In genomic region chr5:154831451-154831850, GRCh38 we compare ENCODE assay signal across 21 cellular contexts. TPM values are rescaled to one million over a fixed set of nuclear protein-coding genes. Genes with fewer than 3 reads are reported as not detected.
A peak's percentile ranks its signal among the peaks of the same experiment; 100 is the strongest.
DNase-seq lines count a peak whose midpoint lies in the region; ATAC-seq and TF ChIP-seq lines count a peak whose summit lies in the region.
"Had no signal": no experiment of that assay in that cellular context is flagged by ENCODE, and none has a peak within 500 bp of the region (broad histone marks: within the 10 kb centered on the region; RNA-seq: fewer than 3 reads in every experiment).

No MANE protein-coding gene starts in this region.

- no peak overlapping the region for H3K4me3 Mint-ChIP-seq in activated CD4-positive, alpha-beta T cell treated with anti-CD3 and anti-CD28 coated beads, Interleukin-2, amount 10 ng/mL, durations not matched to agents 7 days and 5 days
- H3K4me3 Mint-ChIP-seq in MCF 10A (ENCODE audit: unreplicated experiment): no peak overlapping the region
- H3K4me3 Mint-ChIP-seq in naive thymus-derived CD8-positive, alpha-beta T cell: no peak overlapping the region

- no peaks in the 10 kb centered on the region for H3K27me3 ChIP-seq in breast epithelium
- H3K27me3 ChIP-seq: BLaER1 treated with 17β-estradiol and CSF1 and Interleukin-3, amounts not matched to agents 10 nM and 100 nM; Peyer's patch; SJSA1 had no signal

- H3K27ac Mint-ChIP-seq in activated CD4-positive, alpha-beta T cell treated with anti-CD3 and anti-CD28 coated beads, Interleukin-2, amount 10 ng/mL, durations not matched to agents 7 days and 5 days: peak overlapping the region; percentile 50
- H3K27ac Mint-ChIP-seq in MCF 10A (ENCODE audit: low read depth, unreplicated experiment): peak overlapping the region; percentile 87
- H3K27ac Mint-ChIP-seq in naive thymus-derived CD8-positive, alpha-beta T cell: peak overlapping the region in 6 of 10 donors; percentile 28 to 89 (median 83)

- no peak for ATAC-seq in naive thymus-derived CD8-positive, alpha-beta T cell
- ATAC-seq in GM19463 (IDR thresholded peaks at IDR 0.05; ENCODE audit: unreplicated experiment): no peak
- ATAC-seq: Right ventricle myocardium inferior had no signal

- no peaks in the 10 kb centered on the region for H3K27me3 Mint-ChIP-seq in activated CD4-positive, alpha-beta T cell treated with anti-CD3 and anti-CD28 coated beads, Interleukin-2, amount 10 ng/mL, durations not matched to agents 7 days and 5 days
- no peaks in the 10 kb centered on the region for H3K27me3 Mint-ChIP-seq in MCF 10A (ENCODE audit: insufficient read depth, unreplicated experiment)
- no peaks in the 10 kb centered on the region for H3K27me3 Mint-ChIP-seq in naive thymus-derived CD8-positive, alpha-beta T cell

- no TSS peak for BruUV-seq in MCF 10A (replicated peaks; lab: Mats Ljungman, UMichigan)

- TF ChIP-seq POLR2A in breast epithelium (IDR thresholded peaks at IDR 0.05): no peak

- intact Hi-C loops in MCF 10A (cut with micrococcal nuclease): loop anchor here (2.0 kb wide), 1 partner anchor 27 kb away; the partner anchor contains the start of gene CNOT8
- intact Hi-C loops in breast epithelium (cut with DNase I; ENCODE audit: low total_unique reads): no loop called here

- H3K4me3 ChIP-seq in breast epithelium: no peak overlapping the region
- H3K4me3 ChIP-seq: BLaER1 treated with 17β-estradiol and CSF1 and Interleukin-3, amounts not matched to agents 10 nM and 100 nM; Peyer's patch; SJSA1 had no signal

- no peaks in the 10 kb centered on the region for H3K9me3 Mint-ChIP-seq in activated CD4-positive, alpha-beta T cell treated with anti-CD3 and anti-CD28 coated beads, Interleukin-2, amount 10 ng/mL, durations not matched to agents 7 days and 5 days
- no peaks in the 10 kb centered on the region for H3K9me3 Mint-ChIP-seq in MCF 10A (ENCODE audit: unreplicated experiment)
- H3K9me3 Mint-ChIP-seq in naive thymus-derived CD8-positive, alpha-beta T cell: no peaks in the 10 kb centered on the region

- no peak for DNase-seq in activated CD4-positive, alpha-beta T cell treated with anti-CD3 and anti-CD28 coated beads, Interleukin-2, amount 10 ng/mL, durations not matched to agents 7 days and 5 days
- DNase-seq in activated CD4-positive, alpha-beta T cell treated with anti-CD3 and anti-CD28 coated beads, Interleukin-2, amount 50 U/mL, for 48 hours: no peak
- no peak for DNase-seq in MCF 10A (ENCODE audit: unreplicated experiment)
- DNase-seq in breast epithelium (ENCODE audit: low spot score in 2 of 2): no peak
- no peak for DNase-seq in naive thymus-derived CD8-positive, alpha-beta T cell
- no peak for DNase-seq in activated CD8-positive, alpha-beta memory T cell treated with anti-CD3 and anti-CD28 coated beads, Interleukin-2, amount 50 U/mL, for 48 hours
- DNase-seq in DMS53 treated with DMSO at 0.1 percent for 48 hours (lab: John Stamatoyannopoulos, UW; ENCODE audit: unreplicated experiment): no peak
- DNase-seq: 8988T, GDM1, IMR-90, MV-4-11, NCI-H1105 treated with DMSO at 0.1 percent for 48 hours, NCI-H2029 treated with DMSO at 0.1 percent for 48 hours, NCI-H226, NCI-H510A treated with DMSO at 0.1 percent for 48 hours, NCI-H748 treated with DMSO at 0.1 percent for 48 hours, Peyer's patch had no signal

- CTCF ChIA-PET in activated CD4-positive, alpha-beta T cell treated with anti-CD3 and anti-CD28 coated beads, Interleukin-2, amount 10 ng/mL, durations not matched to agents 7 days and 5 days (lab: Charles Lee): no interaction called here
- CTCF ChIA-PET in MCF 10A (lab: Yijun Ruan, JAX): no interaction called here

- no peaks in the 10 kb centered on the region for H3K4me1 ChIP-seq in breast epithelium
- H3K4me1 ChIP-seq: SJSA1 had no signal

- peaks cover 27% of the 10 kb centered on the region for H3K36me3 Mint-ChIP-seq in activated CD4-positive, alpha-beta T cell treated with anti-CD3 and anti-CD28 coated beads, Interleukin-2, amount 10 ng/mL, durations not matched to agents 7 days and 5 days (ENCODE audit: low read depth)
- peaks cover 39% of the 10 kb centered on the region for H3K36me3 Mint-ChIP-seq in MCF 10A (ENCODE audit: insufficient read depth, unreplicated experiment)
- peaks cover 0 to 1% (median 0%) of the 10 kb centered on the region in 3 donors for H3K36me3 Mint-ChIP-seq in naive thymus-derived CD8-positive, alpha-beta T cell

- H3K36me3 ChIP-seq in breast epithelium: no peaks in the 10 kb centered on the region

- H3K9me3 ChIP-seq in breast epithelium: no peaks in the 10 kb centered on the region
- H3K9me3 ChIP-seq: BLaER1 treated with 17β-estradiol and CSF1 and Interleukin-3, amounts not matched to agents 10 nM and 100 nM; Peyer's patch; SJSA1 had no signal

- POLR2A ChIA-PET in activated CD4-positive, alpha-beta T cell treated with anti-CD3 and anti-CD28 coated beads, Interleukin-2, amount 10 ng/mL, durations not matched to agents 7 days and 5 days (lab: Charles Lee): no interaction called here
- POLR2A ChIA-PET in MCF 10A (lab: Yijun Ruan, JAX): interaction anchor here (1.1 to 4.4 kb wide), 4 partner anchors 13 to 71 kb away, joined by 3 to 78 read pairs (median 18); partner anchors contain the start of genes CNOT8 and FAXDC2
- POLR2A ChIA-PET in naive thymus-derived CD8-positive, alpha-beta T cell (lab: Charles Lee): interaction anchor here (1.3 kb wide), 1 partner anchor 26 kb away, joined by 3 read pairs; no protein-coding TSS in a partner anchor

- H3K4me1 Mint-ChIP-seq in activated CD4-positive, alpha-beta T cell treated with anti-CD3 and anti-CD28 coated beads, Interleukin-2, amount 10 ng/mL, durations not matched to agents 7 days and 5 days: peaks cover 53% of the 10 kb centered on the region
- H3K4me1 Mint-ChIP-seq in MCF 10A (ENCODE audit: insufficient read depth, unreplicated experiment): peaks cover 47% of the 10 kb centered on the region
- peaks cover 13 to 43% (median 37%) of the 10 kb centered on the region in 4 donors for H3K4me1 Mint-ChIP-seq in naive thymus-derived CD8-positive, alpha-beta T cell

- peak overlapping the region in 1 of 2 donors; percentile 84 for H3K27ac ChIP-seq in breast epithelium
- H3K27ac ChIP-seq: BLaER1 treated with 17β-estradiol and CSF1 and Interleukin-3, amounts not matched to agents 10 nM and 100 nM; SJSA1 had no signal

- TF ChIP-seq CTCF in MCF 10A (IDR thresholded peaks at IDR 0.05; ENCODE audit: unreplicated experiment) (no peak), breast epithelium (IDR thresholded peaks at IDR 0.05) (no peak)

RNA-seq across cellular contexts. Expression of gene FAXDC2, which starts 19.0 kb away (rescaled TPM):
- not detected for total RNA-seq in activated CD4-positive, alpha-beta T cell treated with anti-CD3 and anti-CD28 coated beads, Interleukin-2, amount 10 ng/mL, durations not matched to agents 7 days and 5 days
- total RNA-seq in MCF 10A (2022): 0.79 and 2.1 TPM in 2 replicates
- 100 to 1,000 TPM in 1 of 3 donors, 10 to 100 TPM in 2; 43.9 to 117 (median 52.5) TPM for total RNA-seq in breast epithelium
- total RNA-seq in naive thymus-derived CD8-positive, alpha-beta T cell: under 1 TPM; 0.22 to 0.86 TPM
- under 1 TPM in 2 of 3 donors, not detected in 1; 0.34 to 0.67 TPM for polyA plus RNA-seq in naive thymus-derived CD8-positive, alpha-beta T cell

RNA-seq across cellular contexts. Expression of gene CNOT8, which starts 27.0 kb away (rescaled TPM):
- total RNA-seq in activated CD4-positive, alpha-beta T cell treated with anti-CD3 and anti-CD28 coated beads, Interleukin-2, amount 10 ng/mL, durations not matched to agents 7 days and 5 days: 10 to 100 TPM; 78.7 to 84.7 TPM
- 52.3 and 60.5 TPM in 2 replicates for total RNA-seq in MCF 10A (2022)
- total RNA-seq in breast epithelium: 100 to 1,000 TPM in 1 of 3 donors, 10 to 100 TPM in 2; 78.7 to 180 (median 84.7) TPM
- 100 to 1,000 TPM; 112 to 116 TPM for total RNA-seq in naive thymus-derived CD8-positive, alpha-beta T cell
- 100 to 1,000 TPM; 134 to 157 (median 153) TPM for polyA plus RNA-seq in naive thymus-derived CD8-positive, alpha-beta T cell

Comparison
In these comparisons a context has a peak if more than half of its experiments do, and no peak if none do; other contexts are left out.
1. RNA of gene FAXDC2, which starts 19.0 kb away (total RNA-seq): 43.9 to 117 TPM in breast epithelium; 0.79 to 2.1 TPM in MCF 10A, 0.22 to 0.86 TPM in naive thymus-derived CD8-positive, alpha-beta T cell and not detected in activated CD4-positive, alpha-beta T cell treated with anti-CD3 and anti-CD28 coated beads, Interleukin-2, amount 10 ng/mL, durations not matched to agents 7 days and 5 days; every median in the first group is over 10 times any median in the second.
2. Peak in every context shown above with its lines, with median percentiles within 50 percentile points of each other: H3K27ac Mint-ChIP-seq.